Comparison of ENCODE assay signal across 9 cellular contexts in the genomic region with DNA sequence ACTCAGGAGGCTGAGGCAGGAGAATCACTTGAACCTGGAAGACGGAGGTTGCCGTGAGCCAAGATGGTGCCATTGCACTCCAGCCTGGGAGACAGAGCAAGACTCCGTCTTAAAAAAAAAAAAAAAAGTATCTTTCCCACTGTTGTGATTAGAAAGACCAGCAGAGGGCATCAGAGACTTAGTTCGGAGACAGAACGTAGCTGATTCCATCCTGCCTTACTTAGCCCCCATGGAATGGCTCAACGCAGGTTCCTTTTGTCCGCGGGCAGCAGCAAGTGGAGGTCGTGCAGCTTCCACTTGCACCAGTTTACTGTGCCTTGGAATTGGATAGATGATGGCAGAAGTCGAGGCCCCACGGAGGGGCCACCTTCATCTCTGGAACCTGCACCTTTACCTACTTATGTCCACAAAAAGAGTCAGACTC. TPM values are rescaled to one million over a fixed set of nuclear protein-coding genes. Genes with fewer than 3 reads are reported as not detected.
DNase-seq lines count a peak whose midpoint lies in the region; ATAC-seq, FAIRE-seq and TF ChIP-seq lines count a peak whose summit lies in the region.
"Had no signal": no experiment of that assay in that cellular context is flagged by ENCODE, and none has a peak within 500 bp of the region (broad histone marks: within the 10 kb centered on the region; RNA-seq: fewer than 3 reads in every experiment).

No MANE protein-coding gene starts in this region.

- no peak overlapping the region for H3K23ac ChIP-seq in H1 (ENCODE audit: insufficient read length)

- peak; percentile 76 to 78 for TF ChIP-seq RAD21 in H1 (IDR thresholded peaks at IDR 0.05 in 1 of 2, conservative IDR thresholded peaks at IDR 0.05 in 1 of 2; ENCODE audit: low read depth in 2 of 2, low read length in 2 of 2)

- no peak overlapping the region for H3K4me3 Mint-ChIP-seq in T-helper 2 cell treated with Interferon-gamma antibody and Interleukin-4, amounts not matched to agents 5 μg/mL and 100 μg/mL, for 36 hours

- H3K27me3 Mint-ChIP-seq in T-helper 2 cell treated with Interferon-gamma antibody and Interleukin-4, amounts not matched to agents 5 μg/mL and 100 μg/mL, for 36 hours (ENCODE audit: low read depth) = no peaks in the 10 kb centered on the region

- POLR2A ChIA-PET in H1 (lab: Charles Lee; ENCODE audit: partially characterized antibody) = interaction anchor here (0.6 to 1.6 kb wide), 10 partner anchors 14 to 247 kb away, joined by 3 to 5 read pairs (median 3); partner anchors contain the start of gene SMARCA4

- no peak for TF ChIP-seq EP300 in H1 (IDR thresholded peaks at IDR 0.05; ENCODE audit: borderline replicate concordance in 1 of 2, low read depth in 2 of 2, low read length in 2 of 2)

- ATAC-seq in upper lobe of right lung = peak; percentile 87
- no peak for ATAC-seq in GM21717 (IDR thresholded peaks at IDR 0.05; ENCODE audit: unreplicated experiment)

- intact Hi-C loops in upper lobe of right lung (cut with DNase I) = no loop called here

- no peaks in the 10 kb centered on the region for H4K20me1 ChIP-seq in H1 (replicated peaks in 1 of 2; ENCODE audit: control insufficient read depth in 1 of 2, insufficient read depth in 2 of 2, low read length in 2 of 2)

- no peak overlapping the region for H2BK120ac ChIP-seq in H1 (replicated peaks; ENCODE audit: low read depth, low read length)

- H3K56ac ChIP-seq in H1 (replicated peaks; ENCODE audit: insufficient read length, low read depth, low read length) = no peak overlapping the region

- H3K27me3 ChIP-seq in H1 (replicated peaks in 1 of 4; ENCODE audit: control insufficient read depth in 3 of 4, extremely low read depth in 1 of 4, insufficient read depth in 3 of 4, low read length in 3 of 4) (no peaks in the 10 kb centered on the region), upper lobe of right lung (no peaks in the 10 kb centered on the region)

- no peaks in the 10 kb centered on the region for H3K9me3 Mint-ChIP-seq in T-helper 2 cell treated with Interferon-gamma antibody and Interleukin-4, amounts not matched to agents 5 μg/mL and 100 μg/mL, for 36 hours

- no peaks in the 10 kb centered on the region; a peak in 1 of 8 replicates for H3K36me3 ChIP-seq in H1 (ENCODE audit: control insufficient read depth in 2 of 4, insufficient read depth in 4 of 4, low read length in 3 of 4)
- H3K36me3 ChIP-seq in upper lobe of right lung = peaks cover 9% of the 10 kb centered on the region

- no peak overlapping the region for H3K18ac ChIP-seq in H1 (ENCODE audit: extremely low read depth, low read length)

- no peak overlapping the region for H2AFZ ChIP-seq in H1 (ENCODE audit: low read length)

- H3K14ac ChIP-seq in H1 (ENCODE audit: insufficient read length) = no peak overlapping the region

- H3K4me1 ChIP-seq in H1 (replicated peaks in 1 of 4; ENCODE audit: control insufficient read depth in 3 of 4, insufficient read depth in 4 of 4, low read length in 3 of 4) (no peaks in the 10 kb centered on the region; a peak in 1 of 7 replicates), upper lobe of right lung (peaks cover 3% of the 10 kb centered on the region)

- no peak overlapping the region for H3K9ac ChIP-seq in H1 (replicated peaks in 1 of 4; ENCODE audit: extremely low read depth in 1 of 4, low read depth in 3 of 4, low read length in 3 of 4)

- WGBS in H1 (ENCODE audit: extremely low coverage in 1 of 2, insufficient coverage in 1 of 2, insufficient read length in 1 of 2, insufficient replicate concordance in 2 of 2, low coverage in 1 of 2, low lambda C conversion rate in 2 of 2, missing lambda C conversion rate in 1 of 2), 2 experiments = 20% methylated on average over 11 of the region's 11 CpGs; no CpG with 5 or more reads in 1 of the 2 experiments

- no peak overlapping the region for H2BK5ac ChIP-seq in H1 (ENCODE audit: low read depth, low read length)

- no peaks in the 10 kb centered on the region; a peak in 1 of 4 replicates for H3K79me2 ChIP-seq in H1 (ENCODE audit: control insufficient read depth in 1 of 2, insufficient read depth in 2 of 2, low read length in 2 of 2)

- peak; percentile 50 for FAIRE-seq in H1 (lab: Jason Lieb, UNC)
- FAIRE-seq: islet of Langerhans had no signal

- H4K91ac ChIP-seq in H1 (replicated peaks; ENCODE audit: insufficient read length, low read length) = no peak overlapping the region

- peaks cover 5% of the 10 kb centered on the region for H3K36me3 Mint-ChIP-seq in T-helper 2 cell treated with Interferon-gamma antibody and Interleukin-4, amounts not matched to agents 5 μg/mL and 100 μg/mL, for 36 hours (ENCODE audit: low read depth)

- no peak overlapping the region for H3K4me3 ChIP-seq in GM12865 (ENCODE audit: low read depth, low read length)
- no peak overlapping the region for H3K4me3 ChIP-seq in H1 (ENCODE audit: extremely low read depth in 1 of 4, insufficient read depth in 2 of 4, low read depth in 3 of 4, low read length in 4 of 4)
- H3K4me3 ChIP-seq in upper lobe of right lung = no peak overlapping the region

- H3K4me2 ChIP-seq in H1 (ENCODE audit: insufficient read depth in 1 of 2, low read depth in 2 of 2, low read length in 2 of 2) = no peak overlapping the region

- H4K8ac ChIP-seq in H1 (ENCODE audit: extremely low read depth, insufficient read depth, low read length) = no peak overlapping the region

- H3K27ac ChIP-seq in H1 (ENCODE audit: low read depth, low read length) (no peak overlapping the region), upper lobe of right lung (no peak overlapping the region)

- no peak overlapping the region for H2AK5ac ChIP-seq in H1 (ENCODE audit: low read depth, low read length)

- H3K9me3 ChIP-seq in H1 (ENCODE audit: insufficient read depth in 2 of 2, low read depth in 1 of 2, low read length in 1 of 2) (no peaks in the 10 kb centered on the region), upper lobe of right lung (no peaks in the 10 kb centered on the region)

- no peak overlapping the region for H4K5ac ChIP-seq in H1 (ENCODE audit: insufficient read length, low read depth, low read length)

- H3K4ac ChIP-seq in H1 (replicated peaks; ENCODE audit: insufficient read length, low read depth, low read length) = no peak overlapping the region

- no peak overlapping the region for H3K27ac Mint-ChIP-seq in T-helper 2 cell treated with Interferon-gamma antibody and Interleukin-4, amounts not matched to agents 5 μg/mL and 100 μg/mL, for 36 hours

- H2BK12ac ChIP-seq in H1 (ENCODE audit: low read depth, low read length) = no peak overlapping the region

- TF ChIP-seq CTCF in GM12865 (IDR thresholded peaks at IDR 0.05; ENCODE audit: insufficient read depth, low read depth, low read length, missing control alignments) (peak; percentile 73), H1 (IDR thresholded peaks at IDR 0.05; ENCODE audit: control extremely low read depth in 1 of 3, insufficient read depth in 1 of 3, low read depth in 1 of 3, low read length in 3 of 3) (peak in 2 of 3 experiments; percentile 69 to 72; a peak in 3 of 4 replicates), upper lobe of right lung (IDR thresholded peaks at IDR 0.05) (peak; percentile 61)

- H2BK15ac ChIP-seq in H1 (ENCODE audit: low read length) = no peak overlapping the region

- CTCF ChIA-PET in H1 (lab: Charles Lee; ENCODE audit: partially characterized antibody) = interaction anchor here (0.5 to 9.7 kb wide), 38 partner anchors 8 to 193 kb away, joined by 3 to 110 read pairs (median 4); partner anchors contain the start of genes CARM1 and SMARCA4

- H3K23me2 ChIP-seq in H1 (ENCODE audit: low read depth, low read length) = no peaks in the 10 kb centered on the region

- H3K79me1 ChIP-seq in H1 (ENCODE audit: low read depth, low read length) = no peaks in the 10 kb centered on the region

- H2BK20ac ChIP-seq in H1 (ENCODE audit: low read length) = no peak overlapping the region

- peaks cover 2% of the 10 kb centered on the region for H3K4me1 Mint-ChIP-seq in T-helper 2 cell treated with Interferon-gamma antibody and Interleukin-4, amounts not matched to agents 5 μg/mL and 100 μg/mL, for 36 hours (ENCODE audit: low read depth)

- TF ChIP-seq POLR2A in H1 (IDR thresholded peaks at IDR 0.05; ENCODE audit: control extremely low read depth in 1 of 2, low read depth in 2 of 2, low read length in 2 of 2) = peak in 1 of 2 experiments; percentile 56; a peak in 1 of 3 replicates

- DNase-seq in AG08395 (ENCODE audit: low spot score) = peak; percentile 80
- DNase-seq in GM12865 (ENCODE audit: low read depth) = peak; percentile 79
- DNase-seq in NCI-H2081 (lab: John Stamatoyannopoulos, UW) = peak; percentile 76 to 83
- DNase-seq in T-helper 2 cell treated with Interferon-gamma antibody and Interleukin-4, amounts not matched to agents 5 μg/mL and 100 μg/mL, for 36 hours (ENCODE audit: low spot score) = peak; percentile 20
- no peak for DNase-seq in H1 (ENCODE audit: low read depth in 1 of 2, low spot score in 2 of 2)
- peak; percentile 83 for DNase-seq in lung microvascular endothelial cell (ENCODE audit: low read depth in 2 of 2)
- no peak for DNase-seq in upper lobe of right lung

RNA-seq across cellular contexts. Expression of gene TIMM29, which starts 8.1 kb away (rescaled TPM):
- total RNA-seq in H1 (2021; fragmentation: NEBNext Ultra II Directional; extraction: Animal tissue kit (Norgen Biotek cat#: 25700)) = 22.5 and 24.0 TPM in 2 replicates
- 15.9 and 24.2 TPM in 2 replicates for polyA plus RNA-seq in H1 (2011; rRNA removed)
- 19.9 TPM for polyA plus RNA-seq in H1 (2011; cell fraction: cytosol; rRNA removed)
- polyA plus RNA-seq in H1 (2011; cell fraction: nucleus; rRNA removed) = 14.8 TPM
- polyA plus RNA-seq in H1 (2012, experiment 1 of 2) = 19.3 to 25.7 TPM (median 21.5 TPM) in 4 replicates
- polyA plus RNA-seq in H1 (2012, experiment 2 of 2) = 30.8 TPM
- 24.8 TPM for polyA plus RNA-seq in H1 (2013, experiment 1 of 2)
- 22.2 TPM for polyA plus RNA-seq in H1 (2013, experiment 2 of 2)
- 5.7 and 8.0 TPM in 2 replicates for polyA minus RNA-seq in H1 (2011; rRNA and poly(A)+ RNA removed)
- polyA minus RNA-seq in H1 (2011; cell fraction: cytosol; rRNA and poly(A)+ RNA removed) = 12.0 TPM
- polyA minus RNA-seq in H1 (2011; cell fraction: nucleus; rRNA and poly(A)+ RNA removed) = 16.6 TPM
- total RNA-seq in lung microvascular endothelial cell (24.0 and 32.7 TPM in 2 replicates), upper lobe of right lung (17.7 TPM)

RNA-seq across cellular contexts. Expression of gene YIPF2, which starts 8.2 kb away (rescaled TPM):
- 47.5 and 48.3 TPM in 2 replicates for total RNA-seq in H1 (2021; fragmentation: NEBNext Ultra II Directional; extraction: Animal tissue kit (Norgen Biotek cat#: 25700))
- polyA plus RNA-seq in H1 (2011; rRNA removed) = 112 and 151 TPM in 2 replicates
- polyA plus RNA-seq in H1 (2011; cell fraction: cytosol; rRNA removed) = 91.7 TPM
- polyA plus RNA-seq in H1 (2011; cell fraction: nucleus; rRNA removed) = 125 TPM
- 24.9 to 55.5 TPM (median 50.4 TPM) in 4 replicates for polyA plus RNA-seq in H1 (2012, experiment 1 of 2)
- polyA plus RNA-seq in H1 (2012, experiment 2 of 2) = 58.3 TPM
- polyA plus RNA-seq in H1 (2013, experiment 1 of 2) = 47.5 TPM
- 47.1 TPM for polyA plus RNA-seq in H1 (2013, experiment 2 of 2)
- polyA minus RNA-seq in H1 (2011; rRNA and poly(A)+ RNA removed) = 31.4 and 45.4 TPM in 2 replicates
- polyA minus RNA-seq in H1 (2011; cell fraction: cytosol; rRNA and poly(A)+ RNA removed) = 41.3 TPM
- 49.0 TPM for polyA minus RNA-seq in H1 (2011; cell fraction: nucleus; rRNA and poly(A)+ RNA removed)
- 54.9 and 81.3 TPM in 2 replicates for total RNA-seq in lung microvascular endothelial cell
- 51.3 TPM for total RNA-seq in upper lobe of right lung

RNA-seq across cellular contexts. Expression of gene SMARCA4, which starts 24.2 kb away (rescaled TPM):
- 263 TPM in 2 replicates for total RNA-seq in H1 (2021; fragmentation: NEBNext Ultra II Directional; extraction: Animal tissue kit (Norgen Biotek cat#: 25700))
- polyA plus RNA-seq in H1 (2011; rRNA removed) = 86.4 and 137 TPM in 2 replicates
- 106 TPM for polyA plus RNA-seq in H1 (2011; cell fraction: cytosol; rRNA removed)
- 215 TPM for polyA plus RNA-seq in H1 (2011; cell fraction: nucleus; rRNA removed)
- 238 to 277 TPM (median 270 TPM) in 4 replicates for polyA plus RNA-seq in H1 (2012, experiment 1 of 2)
- polyA plus RNA-seq in H1 (2012, experiment 2 of 2) = 118 TPM
- 156 TPM for polyA plus RNA-seq in H1 (2013, experiment 1 of 2)
- 146 TPM for polyA plus RNA-seq in H1 (2013, experiment 2 of 2)
- polyA minus RNA-seq in H1 (2011; rRNA and poly(A)+ RNA removed) = 219 and 239 TPM in 2 replicates
- 184 TPM for polyA minus RNA-seq in H1 (2011; cell fraction: cytosol; rRNA and poly(A)+ RNA removed)
- 185 TPM for polyA minus RNA-seq in H1 (2011; cell fraction: nucleus; rRNA and poly(A)+ RNA removed)
- 43.2 and 46.8 TPM in 2 replicates for total RNA-seq in lung microvascular endothelial cell
- total RNA-seq in upper lobe of right lung = 95.6 TPM

Comparison
In these comparisons a context has a peak if more than half of its experiments do, and no peak if none do; other contexts are left out.
1. DNase-seq: peak in AG08395 (single experiment), GM12865 (single experiment), NCI-H2081 (2 of 2), T-helper 2 cell treated with Interferon-gamma antibody and Interleukin-4, amounts not matched to agents 5 μg/mL and 100 μg/mL, for 36 hours (single experiment) and lung microvascular endothelial cell (2 of 2); none in H1 (0 of 2) and upper lobe of right lung (single experiment).
2. Peak in every context shown above with its lines, with median percentiles within 50 percentile points of each other: CTCF ChIP-seq.